In genomic region chr18:49664086-49664890, GRCh38 we compare ENCODE assay signal across 20 cellular contexts.
A peak's percentile ranks its signal among the peaks of the same experiment; 100 is the strongest.
DNase-seq lines count a peak whose midpoint lies in the region; ATAC-seq, FAIRE-seq and TF ChIP-seq lines count a peak whose summit lies in the region.
"Had no signal": no experiment of that assay in that cellular context is flagged by ENCODE, and none has a peak within 500 bp of the region (broad histone marks: within the 10 kb centered on the region; RNA-seq: fewer than 3 reads in every experiment).

No MANE protein-coding gene starts in this region.

- H3K56ac ChIP-seq in IMR-90 (ENCODE audit: extremely low read depth, insufficient read depth, low read length): no peak overlapping the region

- no peak overlapping the region for H2BK20ac ChIP-seq in IMR-90 (ENCODE audit: low read depth, low read length)

- H3K36me3 ChIP-seq in IMR-90 (ENCODE audit: control insufficient read depth, insufficient read depth, low read length) (no peaks in the 10 kb centered on the region), K562 (ENCODE audit: control insufficient read depth, insufficient read depth, low read length) (no peaks in the 10 kb centered on the region), gastrocnemius medialis (no peaks in the 10 kb centered on the region)
- H3K36me3 ChIP-seq: BLaER1 treated with 17β-estradiol and CSF1 and Interleukin-3, amounts not matched to agents 10 nM and 100 nM had no signal

- no peak for FAIRE-seq in K562 (lab: Jason Lieb, UNC)

- H3K4me1 ChIP-seq in IMR-90 (ENCODE audit: control insufficient read depth, insufficient read depth, low read length) (no peaks in the 10 kb centered on the region), K562 (replicated peaks in 1 of 2; ENCODE audit: control insufficient read depth in 2 of 2, insufficient read depth in 2 of 2, low read length in 2 of 2) (no peaks in the 10 kb centered on the region), gastrocnemius medialis (peaks cover 0 to 3% of the 10 kb centered on the region in 2 donors)
- H3K4me1 ChIP-seq: body of pancreas had no signal

- H3K9me3 ChIP-seq in IMR-90 (ENCODE audit: control insufficient read depth, insufficient read depth, low read length): no peaks in the 10 kb centered on the region
- H3K9me3 ChIP-seq in K562 (replicated peaks; ENCODE audit: control insufficient read depth, insufficient read depth, low read depth, low read length): no peaks in the 10 kb centered on the region
- H3K9me3 ChIP-seq in gastrocnemius medialis: no peaks in the 10 kb centered on the region
- H3K9me3 ChIP-seq: BLaER1 treated with 17β-estradiol and CSF1 and Interleukin-3, amounts not matched to agents 10 nM and 100 nM; body of pancreas had no signal

- TF ChIP-seq CTCF in IMR-90 (conservative IDR thresholded peaks at IDR 0.05; ENCODE audit: low read depth, low read length) (no peak), K562 (IDR thresholded peaks at IDR 0.05 in 2 of 3, conservative IDR thresholded peaks at IDR 0.05 in 1 of 3; ENCODE audit: insufficient read depth in 2 of 3, low read depth in 1 of 3, low read length in 3 of 3) (no peak), gastrocnemius medialis (IDR thresholded peaks at IDR 0.05 in 4 of 5, conservative IDR thresholded peaks at IDR 0.05 in 1 of 5) (no peak)

- no peak overlapping the region for H4K91ac ChIP-seq in IMR-90 (ENCODE audit: insufficient read depth, low read depth, low read length)

- no peak overlapping the region for H4K8ac ChIP-seq in IMR-90 (ENCODE audit: low read depth in 2 of 2, low read length in 2 of 2)

- H3K27me3 Mint-ChIP-seq in activated CD8-positive, alpha-beta memory T cell treated with anti-CD3 and anti-CD28 coated beads, Interleukin-2, amount 10 ng/mL, durations not matched to agents 7 days and 5 days: peaks cover 34% of the 10 kb centered on the region

- no peak overlapping the region for H3K18ac ChIP-seq in IMR-90 (ENCODE audit: low read depth, low read length)

- H3K4ac ChIP-seq in IMR-90 (ENCODE audit: low read depth, low read length): no peak overlapping the region

- no peak overlapping the region for H2AK9ac ChIP-seq in IMR-90 (replicated peaks; ENCODE audit: low read depth, low read length, poor library complexity)

- H3K14ac ChIP-seq in IMR-90 (replicated peaks; ENCODE audit: low read depth, low read length): no peak overlapping the region

- no peak overlapping the region for H2AK5ac ChIP-seq in IMR-90 (ENCODE audit: low read depth, low read length)

- H3K9ac ChIP-seq in IMR-90 (ENCODE audit: low read depth, low read length): no peak overlapping the region
- H3K9ac ChIP-seq in K562 (ENCODE audit: insufficient read depth in 1 of 2, low read depth in 2 of 2, low read length in 2 of 2): no peak overlapping the region
- H3K9ac ChIP-seq: BLaER1 treated with 17β-estradiol and CSF1 and Interleukin-3, amounts not matched to agents 10 nM and 100 nM; GM23248 had no signal

- TF ChIP-seq POLR2A in IMR-90 (IDR thresholded peaks at IDR 0.05; ENCODE audit: low read depth, low read length): no peak
- no peak for TF ChIP-seq POLR2A in K562 (conservative IDR thresholded peaks at IDR 0.05)
- TF ChIP-seq POLR2A in gastrocnemius medialis (IDR thresholded peaks at IDR 0.05): no peak
- no peak for TF ChIP-seq POLR2A in erythroblast (IDR thresholded peaks at IDR 0.05; ENCODE audit: low read length)

- intact Hi-C loops in IMR-90 (cut with micrococcal nuclease) (no loop called here), K562 (cut with micrococcal nuclease) (no loop called here), left colon (cut with DNase I, micrococcal nuclease) (no loop called here), gastrocnemius medialis (cut with DNase I; ENCODE audit: low total_unique reads) (no loop called here)

- H3K27ac ChIP-seq in IMR-90 (ENCODE audit: insufficient read depth, low read length): no peak overlapping the region
- no peak overlapping the region for H3K27ac ChIP-seq in K562 (ENCODE audit: extremely low read depth, low read depth, low read length)
- H3K27ac ChIP-seq in gastrocnemius medialis: peak overlapping the region in 1 of 4 donors; percentile 15
- H3K27ac ChIP-seq: BLaER1 treated with 17β-estradiol and CSF1 and Interleukin-3, amounts not matched to agents 10 nM and 100 nM; body of pancreas; GM23248; hepatocyte; HL-60; PC-9 had no signal

- H4K5ac ChIP-seq in IMR-90 (ENCODE audit: low read depth, low read length): no peak overlapping the region

- H2AFZ ChIP-seq in IMR-90 (replicated peaks; ENCODE audit: low read length, poor library complexity) (peak overlapping the region; percentile 25), K562 (ENCODE audit: low read depth, low read length) (0 out of 2 replicates have a peak overlapping the region, but pooled peaks have one; percentile 32)
- H2AFZ ChIP-seq: GM23248, hepatocyte, PC-9 had no signal

- no peaks in the 10 kb centered on the region for H3K9me1 ChIP-seq in IMR-90 (ENCODE audit: insufficient read depth, low read length)
- H3K9me1 ChIP-seq in K562 (ENCODE audit: control insufficient read depth, insufficient read depth, low read length): no peaks in the 10 kb centered on the region

- no peak overlapping the region for H2BK15ac ChIP-seq in IMR-90 (ENCODE audit: low read depth, low read length)

- H2BK120ac ChIP-seq in IMR-90 (ENCODE audit: low read depth, low read length): no peak overlapping the region

- BruUV-seq in IMR-90 (replicated peaks; lab: Mats Ljungman, UMichigan) (no TSS peak), K562 (replicated peaks; lab: Mats Ljungman, UMichigan) (no TSS peak)

- ATAC-seq in IMR-90 (ENCODE audit: low read depth): no peak; the same call in 1 of the 2 replicates
- ATAC-seq in K562: peak; percentile 63
- ATAC-seq in left colon: peak; percentile 89
- peak; percentile 16 to 38 for ATAC-seq in gastrocnemius medialis
- ATAC-seq in activated CD4-positive, CD25-positive, alpha-beta regulatory T cell treated with anti-CD3 and anti-CD28 coated beads, Interleukin-2, amount 50 U/mL, for 24 hours: no peak
- ATAC-seq in GM21825 (IDR thresholded peaks at IDR 0.05; ENCODE audit: unreplicated experiment): no peak
- ATAC-seq in activated CD8-positive, alpha-beta memory T cell treated with anti-CD3 and anti-CD28 coated beads, Interleukin-2, amount 10 ng/mL, durations not matched to agents 7 days and 5 days: no peak
- ATAC-seq: body of pancreas had no signal

- no peaks in the 10 kb centered on the region for H3K36me3 Mint-ChIP-seq in activated CD8-positive, alpha-beta memory T cell treated with anti-CD3 and anti-CD28 coated beads, Interleukin-2, amount 10 ng/mL, durations not matched to agents 7 days and 5 days

- no peak overlapping the region for H3K4me3 ChIP-seq in IMR-90 (ENCODE audit: insufficient read depth, low read depth, low read length)
- no peak overlapping the region for H3K4me3 ChIP-seq in K562
- no peak overlapping the region for H3K4me3 ChIP-seq in gastrocnemius medialis
- H3K4me3 ChIP-seq: BLaER1 treated with 17β-estradiol and CSF1 and Interleukin-3, amounts not matched to agents 10 nM and 100 nM; body of pancreas; GM23248; hepatocyte; PC-9 had no signal

- H3K27me3 ChIP-seq in IMR-90 (ENCODE audit: control insufficient read depth, insufficient read depth, low read length): peaks cover 39% of the 10 kb centered on the region
- peaks cover 6 to 22% of the 10 kb centered on the region in 2 experiments for H3K27me3 ChIP-seq in K562 (ENCODE audit: control insufficient read depth in 2 of 2, insufficient read depth in 2 of 2, low read length in 2 of 2)
- H3K27me3 ChIP-seq in gastrocnemius medialis: no peaks in the 10 kb centered on the region
- H3K27me3 ChIP-seq: BLaER1 treated with 17β-estradiol and CSF1 and Interleukin-3, amounts not matched to agents 10 nM and 100 nM; body of pancreas; hepatocyte had no signal

- TF ChIP-seq RAD21 in IMR-90 (IDR thresholded peaks at IDR 0.05; ENCODE audit: low read length): no peak
- no peak for TF ChIP-seq RAD21 in K562 (CRISPR knock-in tag; conservative IDR thresholded peaks at IDR 0.05 in 1 of 2, IDR thresholded peaks at IDR 0.05 in 1 of 2)

- no peak overlapping the region for H3K27ac Mint-ChIP-seq in activated CD8-positive, alpha-beta memory T cell treated with anti-CD3 and anti-CD28 coated beads, Interleukin-2, amount 10 ng/mL, durations not matched to agents 7 days and 5 days
- H3K27ac Mint-ChIP-seq: activated CD4-positive, alpha-beta T cell treated with anti-CD3 and anti-CD28 coated beads, Interleukin-2, amount 10 ng/mL, durations not matched to agents 7 days and 5 days; progenitor cell of endocrine pancreas had no signal

- 90% methylated on average over 2 of the region's 12 CpGs; no CpG with 5 or more reads in 1 of the 2 experiments for WGBS in IMR-90 (ENCODE audit: extremely low coverage in 2 of 2, insufficient read length in 1 of 2), 2 experiments
- WGBS in K562 (ENCODE audit: insufficient coverage, low coverage, missing lambda C conversion rate): 5% methylated on average over 11 of the region's 12 CpGs

- dilution Hi-C loops in IMR-90 (cut with HindIII; ENCODE audit: low sequenced_read_pairs, unreplicated experiment): no loop called here

- no peaks in the 10 kb centered on the region for H3K9me3 Mint-ChIP-seq in activated CD8-positive, alpha-beta memory T cell treated with anti-CD3 and anti-CD28 coated beads, Interleukin-2, amount 10 ng/mL, durations not matched to agents 7 days and 5 days (ENCODE audit: low read depth)
- H3K9me3 Mint-ChIP-seq: activated CD4-positive, alpha-beta T cell treated with anti-CD3 and anti-CD28 coated beads, Interleukin-2, amount 10 ng/mL, durations not matched to agents 7 days and 5 days had no signal

- no peak overlapping the region for H3K23ac ChIP-seq in IMR-90 (ENCODE audit: low read depth, low read length)

- no peak overlapping the region for H2BK5ac ChIP-seq in IMR-90 (ENCODE audit: low read depth, low read length, poor library complexity, severe bottlenecking)

- in situ Hi-C loops in IMR-90 (cut with MboI; ENCODE audit: low sequenced_read_pairs): no loop called here
- in situ Hi-C loops in K562 (cut with MboI): no loop called here
- in situ Hi-C loops in gastrocnemius medialis (cut with MboI; ENCODE audit: low sequenced_read_pairs in 4 of 4): no loop called here

- H4K20me1 ChIP-seq in IMR-90 (ENCODE audit: insufficient read depth, low read length): no peaks in the 10 kb centered on the region
- H4K20me1 ChIP-seq in K562 (replicated peaks; ENCODE audit: control insufficient read depth, insufficient read depth, low read length): no peaks in the 10 kb centered on the region
- H4K20me1 ChIP-seq: BLaER1 treated with 17β-estradiol and CSF1 and Interleukin-3, amounts not matched to agents 10 nM and 100 nM had no signal

- H3K79me2 ChIP-seq in K562 (ENCODE audit: control insufficient read depth, insufficient read depth, low read length): no peaks in the 10 kb centered on the region
- H3K79me2 ChIP-seq: hepatocyte had no signal

- no peak overlapping the region for H3K4me3 Mint-ChIP-seq in activated CD8-positive, alpha-beta memory T cell treated with anti-CD3 and anti-CD28 coated beads, Interleukin-2, amount 10 ng/mL, durations not matched to agents 7 days and 5 days
- H3K4me3 Mint-ChIP-seq: activated CD4-positive, alpha-beta T cell treated with anti-CD3 and anti-CD28 coated beads, Interleukin-2, amount 10 ng/mL, durations not matched to agents 7 days and 5 days had no signal

- H3K79me1 ChIP-seq in IMR-90 (ENCODE audit: low read depth in 1 of 2, low read length in 2 of 2): no peaks in the 10 kb centered on the region

- H3K4me1 Mint-ChIP-seq in activated CD8-positive, alpha-beta memory T cell treated with anti-CD3 and anti-CD28 coated beads, Interleukin-2, amount 10 ng/mL, durations not matched to agents 7 days and 5 days: no peaks in the 10 kb centered on the region
- H3K4me1 Mint-ChIP-seq: activated CD4-positive, alpha-beta T cell treated with anti-CD3 and anti-CD28 coated beads, Interleukin-2, amount 10 ng/mL, durations not matched to agents 7 days and 5 days had no signal

- POLR2A ChIA-PET in IMR-90 (lab: Charles Lee; ENCODE audit: unreplicated experiment): no interaction called here
- POLR2A ChIA-PET in K562 (lab: Yijun Ruan, JAX): interaction anchor here (0.7 kb wide), 1 partner anchor 1412 kb away, joined by 3 read pairs; no protein-coding TSS in a partner anchor

- DNase-seq in IMR-90: no peak
- peak; percentile 4 to 37 (median 12) for DNase-seq in K562 (ENCODE audit: extremely low read depth in 1 of 4, low spot score in 3 of 4)
- DNase-seq in left colon: peak; percentile 60 to 68
- no peak for DNase-seq in gastrocnemius medialis
- DNase-seq in erythroblast (lab: John Stamatoyannopoulos, UW): no peak
- DNase-seq in activated CD8-positive, alpha-beta memory T cell treated with anti-CD3 and anti-CD28 coated beads, Interleukin-2, amount 10 ng/mL, durations not matched to agents 7 days and 5 days: no peak
- DNase-seq: activated CD4-positive, alpha-beta T cell treated with anti-CD3 and anti-CD28 coated beads, Interleukin-2, amount 10 ng/mL, durations not matched to agents 7 days and 5 days; activated effector memory CD4-positive, alpha-beta T cell treated with Interleukin-2 at 50 U/mL for 16 hours; body of pancreas; EL; GM23248; PC-9; stimulated activated CD4-positive, alpha-beta T cell treated with anti-CD3 and anti-CD28 coated beads, Interleukin-4, amount 100 ng/mL, for 4 hours; stimulated activated naive CD4-positive, alpha-beta T cell had no signal

- H3K4me2 ChIP-seq in IMR-90 (ENCODE audit: low read depth, low read length) (no peak overlapping the region), K562 (ENCODE audit: insufficient read depth, low read length) (no peak overlapping the region)
- H3K4me2 ChIP-seq: hepatocyte, PC-9 had no signal

- TF ChIP-seq EP300 in K562 (IDR thresholded peaks at IDR 0.05; ENCODE audit: low read length): no peak

- CTCF ChIA-PET in IMR-90 (lab: Yijun Ruan, JAX) (no interaction called here), K562 (lab: Yijun Ruan, JAX; ENCODE audit: low intra/inter-chr PET ratio) (no interaction called here)
- CTCF ChIA-PET in activated CD8-positive, alpha-beta memory T cell treated with anti-CD3 and anti-CD28 coated beads, Interleukin-2, amount 10 ng/mL, durations not matched to agents 7 days and 5 days (lab: Charles Lee): no interaction called here

Comparison
In these comparisons a context has a peak if more than half of its experiments do, and no peak if none do; other contexts are left out.
1. ATAC-seq: peak in K562 (single experiment), left colon (single experiment) and gastrocnemius medialis (2 of 2); none in IMR-90 (single experiment), activated CD4-positive, CD25-positive, alpha-beta regulatory T cell treated with anti-CD3 and anti-CD28 coated beads, Interleukin-2, amount 50 U/mL, for 24 hours (0 of 2), GM21825 (single experiment) and activated CD8-positive, alpha-beta memory T cell treated with anti-CD3 and anti-CD28 coated beads, Interleukin-2, amount 10 ng/mL, durations not matched to agents 7 days and 5 days (single experiment).
2. DNase-seq: peak in K562 (4 of 4) and left colon (2 of 2); none in IMR-90 (single experiment), gastrocnemius medialis (0 of 2), erythroblast (0 of 2) and activated CD8-positive, alpha-beta memory T cell treated with anti-CD3 and anti-CD28 coated beads, Interleukin-2, amount 10 ng/mL, durations not matched to agents 7 days and 5 days (single experiment).